In genomic region chr16:87723224-87723619, GRCh38 we compare ENCODE assay signal across 9 cellular contexts. TPM values are rescaled to one million over a fixed set of nuclear protein-coding genes. Genes with fewer than 3 reads are reported as not detected.
A peak's percentile ranks its signal among the peaks of the same experiment; 100 is the strongest.
DNase-seq lines count a peak whose midpoint lies in the region; ATAC-seq and TF ChIP-seq lines count a peak whose summit lies in the region.
"Had no signal": no experiment of that assay in that cellular context is flagged by ENCODE, and none has a peak within 500 bp of the region (broad histone marks: within the 10 kb centered on the region; RNA-seq: fewer than 3 reads in every experiment).

No MANE protein-coding gene starts in this region.

- H3K9me3 Mint-ChIP-seq in naive thymus-derived CD8-positive, alpha-beta T cell, result no peaks in the 10 kb centered on the region
- H3K9me3 Mint-ChIP-seq in activated CD4-positive, alpha-beta memory T cell treated with anti-CD3 and anti-CD28 coated beads for 36 hours, result no peaks in the 10 kb centered on the region
- no peaks in the 10 kb centered on the region for H3K9me3 Mint-ChIP-seq in Caco-2 (ENCODE audit: unreplicated experiment)
- H3K9me3 Mint-ChIP-seq: dendritic cell treated with granulocyte-macrophage colony-stimulating factor and Interleukin-4, amounts not matched to agents 40 ng/mL and 50 ng/mL, for 4 days had no signal

- POLR2A ChIA-PET in HEK293 (lab: Yijun Ruan, JAX), result interaction anchor here (1.1 to 1.3 kb wide), 2 partner anchors 43 to 55 kb away, joined by 3 to 4 read pairs; partner anchors contain the start of gene KLHDC4
- POLR2A ChIA-PET in naive thymus-derived CD8-positive, alpha-beta T cell (lab: Charles Lee), result interaction anchor here (0.9 kb wide), 1 partner anchor 9 kb away, joined by 4 read pairs; no protein-coding TSS in a partner anchor
- POLR2A ChIA-PET in activated CD4-positive, alpha-beta memory T cell treated with anti-CD3 and anti-CD28 coated beads for 36 hours (lab: Charles Lee), result no interaction called here
- POLR2A ChIA-PET in Caco-2 (lab: Charles Lee), result no interaction called here

- H3K4me1 Mint-ChIP-seq in naive thymus-derived CD8-positive, alpha-beta T cell, result peaks cover 11 to 37% (median 25%) of the 10 kb centered on the region in 4 donors
- H3K4me1 Mint-ChIP-seq in activated CD4-positive, alpha-beta memory T cell treated with anti-CD3 and anti-CD28 coated beads for 36 hours (ENCODE audit: low read depth), result no peaks in the 10 kb centered on the region
- no peaks in the 10 kb centered on the region for H3K4me1 Mint-ChIP-seq in Caco-2 (ENCODE audit: low read depth, unreplicated experiment)

- no peaks in the 10 kb centered on the region for H3K27me3 Mint-ChIP-seq in naive thymus-derived CD8-positive, alpha-beta T cell
- no peaks in the 10 kb centered on the region for H3K27me3 Mint-ChIP-seq in activated CD4-positive, alpha-beta memory T cell treated with anti-CD3 and anti-CD28 coated beads for 36 hours
- H3K27me3 Mint-ChIP-seq in Caco-2 (ENCODE audit: insufficient read depth, unreplicated experiment), result no peaks in the 10 kb centered on the region
- H3K27me3 Mint-ChIP-seq: dendritic cell treated with granulocyte-macrophage colony-stimulating factor and Interleukin-4, amounts not matched to agents 40 ng/mL and 50 ng/mL, for 4 days had no signal

- ATAC-seq in naive thymus-derived CD8-positive, alpha-beta T cell, result peak; percentile 50 to 74
- no peak for ATAC-seq in HG03159 (IDR thresholded peaks at IDR 0.05; ENCODE audit: unreplicated experiment)

- H3K4me1 ChIP-seq in HEK293 (ENCODE audit: control insufficient read depth, insufficient read depth, low read length) (peaks cover 4% of the 10 kb centered on the region), Caco-2 (no peaks in the 10 kb centered on the region)

- no peaks in the 10 kb centered on the region for H3K27me3 ChIP-seq in Caco-2 (replicated peaks; ENCODE audit: control insufficient read depth, insufficient read depth, low read length)

- H3K36me3 Mint-ChIP-seq in naive thymus-derived CD8-positive, alpha-beta T cell, result peaks cover 0 to 75% (median 22%) of the 10 kb centered on the region in 3 donors
- H3K36me3 Mint-ChIP-seq in activated CD4-positive, alpha-beta memory T cell treated with anti-CD3 and anti-CD28 coated beads for 36 hours, result peaks cover 35% of the 10 kb centered on the region
- H3K36me3 Mint-ChIP-seq in Caco-2 (ENCODE audit: insufficient read depth, unreplicated experiment), result peaks cover 92% of the 10 kb centered on the region

- H3K9me3 ChIP-seq in HEK293 (ENCODE audit: control insufficient read depth, insufficient read depth, low read depth, low read length), result no peaks in the 10 kb centered on the region
- no peaks in the 10 kb centered on the region for H3K9me3 ChIP-seq in Caco-2

- H3K36me3 ChIP-seq in HEK293 (ENCODE audit: control insufficient read depth in 2 of 2, insufficient read depth in 1 of 2, low read length in 2 of 2) (peaks cover 0 to 47% of the 10 kb centered on the region in 2 experiments; a peak in 2 of 3 replicates), Caco-2 (ENCODE audit: control insufficient read depth, insufficient read depth, low read length) (peaks cover 7% of the 10 kb centered on the region)

- H3K27ac Mint-ChIP-seq in naive thymus-derived CD8-positive, alpha-beta T cell, result peak overlapping the region in 7 of 10 donors; percentile 3 to 53 (median 31)
- H3K27ac Mint-ChIP-seq in activated CD4-positive, alpha-beta memory T cell treated with anti-CD3 and anti-CD28 coated beads for 36 hours, result no peak overlapping the region
- no peak overlapping the region for H3K27ac Mint-ChIP-seq in Caco-2 (ENCODE audit: unreplicated experiment)
- H3K27ac Mint-ChIP-seq: dendritic cell treated with granulocyte-macrophage colony-stimulating factor and Interleukin-4, amounts not matched to agents 40 ng/mL and 50 ng/mL, for 4 days had no signal

- TF ChIP-seq CTCF in HEK293 (tag by site-specific recombination; IDR thresholded peaks at IDR 0.05) (no peak), Caco-2 (IDR thresholded peaks at IDR 0.05; ENCODE audit: insufficient read depth in 1 of 2, low read depth in 1 of 2, low read length in 1 of 2, severe bottlenecking in 1 of 2, unreplicated experiment in 1 of 2) (no peak)

- DNase-seq in COR-L47 (lab: John Stamatoyannopoulos, UW), result peak; percentile 96
- peak; percentile 96 for DNase-seq in NCI-H524 treated with DMSO at 0.1 percent for 48 hours (lab: John Stamatoyannopoulos, UW)
- DNase-seq in dermis microvascular lymphatic vessel endothelial cell (ENCODE audit: low read depth in 2 of 2), result peak; percentile 88 to 93
- peak in 2 of 10 donors; percentile 7 to 19 for DNase-seq in naive thymus-derived CD8-positive, alpha-beta T cell
- DNase-seq in activated CD4-positive, alpha-beta memory T cell treated with anti-CD3 and anti-CD28 coated beads for 36 hours, result no peak
- no peak for DNase-seq in Caco-2

- no peak overlapping the region for H3K27ac ChIP-seq in HEK293 (ENCODE audit: extremely low read depth, low read depth, low read length)

- H3K4me3 ChIP-seq in HEK293 (ENCODE audit: low read depth, low read length) (no peak overlapping the region), Caco-2 (ENCODE audit: low read depth, low read length) (no peak overlapping the region)

- no TSS peak for BruUV-seq in Caco-2 (replicated peaks; lab: Mats Ljungman, UMichigan)

- intact Hi-C loops in activated CD4-positive, alpha-beta memory T cell treated with anti-CD3 and anti-CD28 coated beads for 36 hours (cut with micrococcal nuclease), result no loop called here
- intact Hi-C loops in Caco-2 (cut with micrococcal nuclease; ENCODE audit: unreplicated experiment), result no loop called here

- CTCF ChIA-PET in HEK293 (lab: Yijun Ruan, JAX) (interaction anchor here (1.0 kb wide), 1 partner anchor 21 kb away, joined by 5 read pairs; no protein-coding TSS in a partner anchor), Caco-2 (lab: Charles Lee) (no interaction called here)
- CTCF ChIA-PET in activated CD4-positive, alpha-beta memory T cell treated with anti-CD3 and anti-CD28 coated beads for 36 hours (lab: Charles Lee), result no interaction called here

- peak overlapping the region in 1 of 10 donors; percentile 4 for H3K4me3 Mint-ChIP-seq in naive thymus-derived CD8-positive, alpha-beta T cell
- H3K4me3 Mint-ChIP-seq in activated CD4-positive, alpha-beta memory T cell treated with anti-CD3 and anti-CD28 coated beads for 36 hours, result no peak overlapping the region
- H3K4me3 Mint-ChIP-seq in Caco-2 (ENCODE audit: unreplicated experiment), result no peak overlapping the region
- H3K4me3 Mint-ChIP-seq: dendritic cell treated with granulocyte-macrophage colony-stimulating factor and Interleukin-4, amounts not matched to agents 40 ng/mL and 50 ng/mL, for 4 days had no signal

TF ChIP-seq in HEK293, 187 proteins besides CTCF, POLR2A, EP300 and RAD21 (continues in another document):
- TF ChIP-seq ZBTB17 (tag by site-specific recombination; IDR thresholded peaks at IDR 0.05) (peak; percentile 74), ZNF488 (tag by site-specific recombination; IDR thresholded peaks at IDR 0.05) (peak; percentile 72), ZNF169 (tag by site-specific recombination; IDR thresholded peaks at IDR 0.05) (no peak), KLF1 (tag by site-specific recombination; IDR thresholded peaks at IDR 0.05) (peak; percentile 97), ZSCAN30 (tag by site-specific recombination; IDR thresholded peaks at IDR 0.05) (no peak), ZNF138 (tag by site-specific recombination; IDR thresholded peaks at IDR 0.05; ENCODE audit: borderline replicate concordance) (no peak), ZNF514 (tag by site-specific recombination; IDR thresholded peaks at IDR 0.05) (no peak), ZNF776 (tag by site-specific recombination; IDR thresholded peaks at IDR 0.05; ENCODE audit: borderline replicate concordance) (no peak), GLIS1 (tag by site-specific recombination; IDR thresholded peaks at IDR 0.05) (peak; percentile 42; the same call in 1 of the 2 replicates), KLF9 (tag by site-specific recombination; IDR thresholded peaks at IDR 0.05; ENCODE audit: low read depth) (0 out of 2 replicates have a peak, but pooled peaks have one; percentile 19), ZNF48 (tag by site-specific recombination; IDR thresholded peaks at IDR 0.05) (no peak), EGR2 (tag by site-specific recombination; IDR thresholded peaks at IDR 0.05; ENCODE audit: low read depth) (peak; percentile 69; the same call in 1 of the 2 replicates), ZNF677 (tag by site-specific recombination; IDR thresholded peaks at IDR 0.05) (no peak), ZNF10 (tag by site-specific recombination; IDR thresholded peaks at IDR 0.05) (peak; percentile 54; the same call in 1 of the 2 replicates), ZNF391 (tag by site-specific recombination; IDR thresholded peaks at IDR 0.05; ENCODE audit: borderline replicate concordance, low read depth) (no peak), ZNF600 (tag by site-specific recombination; IDR thresholded peaks at IDR 0.05) (peak; percentile 88), BCL11A (tag by site-specific recombination; IDR thresholded peaks at IDR 0.05; ENCODE audit: low read depth) (peak; percentile 46; the same call in 1 of the 2 replicates), ZNF366 (tag by site-specific recombination; conservative IDR thresholded peaks at IDR 0.05) (peak; percentile 39; the same call in 1 of the 2 replicates)
- TF ChIP-seq, protein P1, sequence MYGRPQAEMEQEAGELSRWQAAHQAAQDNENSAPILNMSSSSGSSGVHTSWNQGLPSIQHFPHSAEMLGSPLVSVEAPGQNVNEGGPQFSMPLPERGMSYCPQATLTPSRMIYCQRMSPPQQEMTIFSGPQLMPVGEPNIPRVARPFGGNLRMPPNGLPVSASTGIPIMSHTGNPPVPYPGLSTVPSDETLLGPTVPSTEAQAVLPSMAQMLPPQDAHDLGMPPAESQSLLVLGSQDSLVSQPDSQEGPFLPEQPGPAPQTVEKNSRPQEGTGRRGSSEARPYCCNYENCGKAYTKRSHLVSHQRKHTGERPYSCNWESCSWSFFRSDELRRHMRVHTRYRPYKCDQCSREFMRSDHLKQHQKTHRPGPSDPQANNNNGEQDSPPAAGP (tag by site-specific recombination; IDR thresholded peaks at IDR 0.05), result 0 out of 2 replicates have a peak, but pooled peaks have one; percentile 50

RNA-seq across cellular contexts. Expression of gene KLHDC4, which starts 42.6 kb away (rescaled TPM):
- 16.6 and 17.6 TPM in 2 replicates for total RNA-seq in dermis microvascular lymphatic vessel endothelial cell
- total RNA-seq in naive thymus-derived CD8-positive, alpha-beta T cell, result 100 to 1,000 TPM; 117 to 121 TPM
- 10 to 100 TPM; 28.7 to 33.3 (median 32.1) TPM for polyA plus RNA-seq in naive thymus-derived CD8-positive, alpha-beta T cell
- total RNA-seq in activated CD4-positive, alpha-beta memory T cell treated with anti-CD3 and anti-CD28 coated beads for 36 hours, result 10 to 100 TPM; 65.9 to 70.2 TPM
- total RNA-seq in Caco-2 (2022), result 116 and 117 TPM in 2 replicates

Comparison
In these comparisons a context has a peak if more than half of its experiments do, and no peak if none do; other contexts are left out.
1. DNase-seq: peak in COR-L47 (single experiment), NCI-H524 treated with DMSO at 0.1 percent for 48 hours (single experiment) and dermis microvascular lymphatic vessel endothelial cell (2 of 2); none in activated CD4-positive, alpha-beta memory T cell treated with anti-CD3 and anti-CD28 coated beads for 36 hours (single experiment) and Caco-2 (0 of 2).
2. H3K27ac Mint-ChIP-seq: peak in naive thymus-derived CD8-positive, alpha-beta T cell (7 of 10); none in activated CD4-positive, alpha-beta memory T cell treated with anti-CD3 and anti-CD28 coated beads for 36 hours (single experiment) and Caco-2 (single experiment).
3. POLR2A ChIA-PET loops: an anchor here in HEK293 (1.1 to 1.3 kb wide) and naive thymus-derived CD8-positive, alpha-beta T cell (0.9 kb wide); none called in activated CD4-positive, alpha-beta memory T cell treated with anti-CD3 and anti-CD28 coated beads for 36 hours and Caco-2.